11 cellular contexts compared by ENCODE assay signal in the genomic region with DNA sequence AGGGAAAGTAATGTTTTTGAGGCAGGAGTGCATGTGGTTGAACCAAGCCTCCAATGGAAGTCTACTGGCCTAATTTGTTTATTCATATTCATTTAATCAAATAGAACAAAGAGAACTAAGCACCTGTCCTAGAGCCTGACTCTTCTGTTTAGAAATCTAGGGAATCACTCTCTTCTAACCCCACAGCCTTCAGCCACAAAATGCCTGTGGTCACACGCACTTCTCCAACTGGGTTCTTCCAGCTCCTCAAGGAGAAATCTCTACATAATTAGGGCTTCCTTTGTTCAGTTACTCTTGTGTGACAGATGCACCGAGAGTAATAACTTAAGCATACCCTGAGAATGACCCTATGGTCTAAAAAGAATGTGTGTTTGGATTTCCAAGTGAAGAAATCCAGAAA.
DNase-seq lines count a peak whose midpoint lies in the region; ATAC-seq and TF ChIP-seq lines count a peak whose summit lies in the region.
"Had no signal": no experiment of that assay in that cellular context is flagged by ENCODE, and none has a peak within 500 bp of the region (broad histone marks: within the 10 kb centered on the region; RNA-seq: fewer than 3 reads in every experiment).

No MANE protein-coding gene starts in this region.

- TF ChIP-seq EP300 in transverse colon (IDR thresholded peaks at IDR 0.05; ENCODE audit: low read depth) = no peak

- H2AFZ ChIP-seq in fibroblast of lung (ENCODE audit: low read length) = no peak overlapping the region

- no peaks in the 10 kb centered on the region for H4K20me1 ChIP-seq in fibroblast of lung (ENCODE audit: control insufficient read depth, extremely low read depth, insufficient read depth, low read length)

- no peaks in the 10 kb centered on the region for H3K27me3 ChIP-seq in fibroblast of lung (ENCODE audit: control insufficient read depth, insufficient read depth, low read length)
- H3K27me3 ChIP-seq in transverse colon = no peaks in the 10 kb centered on the region

- DNase-seq in EL (peak; percentile 53), RPMI7951 (ENCODE audit: low read depth) (peak; percentile 35), fibroblast of lung (ENCODE audit: low read depth in 2 of 2) (peak; percentile 54 to 91), GDM1 (lab: John Stamatoyannopoulos, UW) (no peak), transverse colon (no peak)
- DNase-seq: NCI-H1105 treated with DMSO at 0.1 percent for 48 hours, NCI-H524 treated with DMSO at 0.1 percent for 48 hours, psoas muscle, SHP77 had no signal

- H3K9ac ChIP-seq in fibroblast of lung (ENCODE audit: insufficient read depth, low read length) = no peak overlapping the region

- no peak overlapping the region for H3K4me3 ChIP-seq in fibroblast of lung (replicated peaks in 1 of 4; ENCODE audit: control extremely low read depth in 1 of 4, insufficient read depth in 1 of 4, low read depth in 3 of 4, low read length in 4 of 4)
- no peak overlapping the region for H3K4me3 ChIP-seq in skin epidermis
- H3K4me3 ChIP-seq in transverse colon = no peak overlapping the region
- H3K4me3 ChIP-seq: psoas muscle had no signal

- ATAC-seq in HG02970 (IDR thresholded peaks at IDR 0.05; ENCODE audit: low FRiP score, unreplicated experiment) = no peak

- H3K9me3 ChIP-seq in fibroblast of lung (ENCODE audit: control insufficient read depth, insufficient read depth, low read depth, low read length) = no peaks in the 10 kb centered on the region
- H3K9me3 ChIP-seq in transverse colon = peaks cover 5 to 12% of the 10 kb centered on the region in 2 donors

- in situ Hi-C loops in transverse colon (cut with MboI; ENCODE audit: low pct_ligation_motif_present in 1 of 4, low pct_unique_long_range_greater_than_20kb in 1 of 4, low sequenced_read_pairs in 3 of 4) = no loop called here

- no peak for TF ChIP-seq CTCF in fibroblast of lung (conservative IDR thresholded peaks at IDR 0.05 in 1 of 2, IDR thresholded peaks at IDR 0.05 in 1 of 2; ENCODE audit: low read depth in 1 of 2, low read length in 2 of 2)
- no peak for TF ChIP-seq CTCF in transverse colon (IDR thresholded peaks at IDR 0.05)

- H3K4me1 ChIP-seq in fibroblast of lung (ENCODE audit: control insufficient read depth, extremely low read depth, insufficient read depth, low read length) (peaks cover 11% of the 10 kb centered on the region), transverse colon (peaks cover 0 to 16% (median 8%) of the 10 kb centered on the region in 4 donors)

- WGBS in transverse colon (ENCODE audit: low coverage in 1 of 2), 2 donors = 77 to 80% methylated on average over 2 of the region's 2 CpGs

- H3K79me2 ChIP-seq in fibroblast of lung (ENCODE audit: control insufficient read depth, insufficient read depth, low read length) = no peaks in the 10 kb centered on the region

- no peak for TF ChIP-seq POLR2A in transverse colon (IDR thresholded peaks at IDR 0.05)

- no peaks in the 10 kb centered on the region for H3K36me3 ChIP-seq in fibroblast of lung (ENCODE audit: control insufficient read depth, insufficient read depth, low read length)
- no peaks in the 10 kb centered on the region for H3K36me3 ChIP-seq in transverse colon

- intact Hi-C loops in transverse colon (cut with DNase I; ENCODE audit: low total_unique reads) = no loop called here

- H3K4me2 ChIP-seq in fibroblast of lung (ENCODE audit: extremely low read depth, insufficient read depth, low read length) = no peak overlapping the region

- H3K27ac ChIP-seq in fibroblast of lung (ENCODE audit: insufficient read depth, low read length) = no peak overlapping the region
- H3K27ac ChIP-seq in skin epidermis = peak overlapping the region in 13 of 21 experiments; percentile 10 to 76 (median 45)
- peak overlapping the region in 2 of 4 donors; percentile 29 to 54 for H3K27ac ChIP-seq in transverse colon
- H3K27ac ChIP-seq: psoas muscle had no signal

Comparison
In these comparisons a context has a peak if more than half of its experiments do, and no peak if none do; other contexts are left out.
1. DNase-seq: peak in EL (single experiment), RPMI7951 (single experiment) and fibroblast of lung (2 of 2); none in GDM1 (single experiment) and transverse colon (single experiment).